14 cellular contexts compared by ENCODE assay signal in genomic region chr1:202023033-202023433, GRCh38. TPM values are rescaled to one million over a fixed set of nuclear protein-coding genes. Genes with fewer than 3 reads are reported as not detected.
A peak's percentile ranks its signal among the peaks of the same experiment; 100 is the strongest.
DNase-seq lines count a peak whose midpoint lies in the region; ATAC-seq and TF ChIP-seq lines count a peak whose summit lies in the region.
"Had no signal": no experiment of that assay in that cellular context is flagged by ENCODE, and none has a peak within 500 bp of the region (broad histone marks: within the 10 kb centered on the region; RNA-seq: fewer than 3 reads in every experiment).

No MANE protein-coding gene starts in this region.

- H3K4me1 ChIP-seq in lung (ENCODE audit: control insufficient read depth in 2 of 2, insufficient read depth in 2 of 2, low read length in 2 of 2) (no peaks in the 10 kb centered on the region), vagina (peaks cover 14% of the 10 kb centered on the region), heart right ventricle (peaks cover 0 to 4% (median 0%) of the 10 kb centered on the region in 9 donors)
- H3K4me1 ChIP-seq: HAP-1 had no signal

- TF ChIP-seq CTCF in lung (IDR thresholded peaks at IDR 0.05; ENCODE audit: control extremely low read depth, extremely low read depth) (no peak), vagina (IDR thresholded peaks at IDR 0.05) (no peak), coronary artery (IDR thresholded peaks at IDR 0.05) (no peak), heart right ventricle (IDR thresholded peaks at IDR 0.05) (no peak)

- 48 to 79% methylated on average over 6 of the region's 6 CpGs for WGBS in lung, 2 donors
- WGBS in heart right ventricle, 2 donors: 53% methylated on average over 6 of the region's 6 CpGs

- TF ChIP-seq POLR2A in vagina (IDR thresholded peaks at IDR 0.05): no peak

- no peaks in the 10 kb centered on the region for H3K9me3 ChIP-seq in lung (ENCODE audit: control insufficient read depth in 2 of 2, insufficient read depth in 1 of 2, low read length in 1 of 2)
- no peaks in the 10 kb centered on the region for H3K9me3 ChIP-seq in vagina
- H3K9me3 ChIP-seq in heart right ventricle: no peaks in the 10 kb centered on the region
- H3K9me3 ChIP-seq: BLaER1 treated with 17β-estradiol and CSF1 and Interleukin-3, amounts not matched to agents 10 nM and 100 nM; HAP-1; right atrium auricular region had no signal

- H3K36me3 ChIP-seq in lung (ENCODE audit: control insufficient read depth in 2 of 2, insufficient read depth in 2 of 2, low read length in 2 of 2) (no peaks in the 10 kb centered on the region), vagina (no peaks in the 10 kb centered on the region), heart right ventricle (no peaks in the 10 kb centered on the region)
- H3K36me3 ChIP-seq: BLaER1 treated with 17β-estradiol and CSF1 and Interleukin-3, amounts not matched to agents 10 nM and 100 nM; HAP-1; right atrium auricular region had no signal

- H3K27ac ChIP-seq in lung (ENCODE audit: low read depth in 1 of 2, low read length in 1 of 2): peak overlapping the region in 1 of 2 donors; percentile 56
- H3K27ac ChIP-seq in vagina: no peak overlapping the region
- H3K27ac ChIP-seq in coronary artery: no peak overlapping the region
- H3K27ac ChIP-seq in heart right ventricle: no peak overlapping the region
- H3K27ac ChIP-seq: BLaER1 treated with 17β-estradiol and CSF1 and Interleukin-3, amounts not matched to agents 10 nM and 100 nM; HL-60; right atrium auricular region had no signal

- peak; percentile 56 for ATAC-seq in lung (ENCODE audit: insufficient read depth, low FRiP score)
- ATAC-seq in GM21447 (IDR thresholded peaks at IDR 0.05; ENCODE audit: unreplicated experiment): no peak
- ATAC-seq in heart right ventricle: no peak

- H3K27me3 ChIP-seq in lung (ENCODE audit: control insufficient read depth, insufficient read depth): no peaks in the 10 kb centered on the region
- H3K27me3 ChIP-seq in vagina: no peaks in the 10 kb centered on the region
- peaks cover 0 to 3% (median 0%) of the 10 kb centered on the region in 7 donors for H3K27me3 ChIP-seq in heart right ventricle
- H3K27me3 ChIP-seq: BLaER1 treated with 17β-estradiol and CSF1 and Interleukin-3, amounts not matched to agents 10 nM and 100 nM; right atrium auricular region had no signal

- DNase-seq in DMS 273 (lab: John Stamatoyannopoulos, UW; ENCODE audit: unreplicated experiment): peak; percentile 72
- DNase-seq in NCI-H187 treated with DMSO at 0.1 percent for 48 hours (lab: John Stamatoyannopoulos, UW): peak; percentile 76
- DNase-seq in SW480 (ENCODE audit: low spot score): peak; percentile 90
- DNase-seq in lung (ENCODE audit: low spot score): peak; percentile 85
- DNase-seq in vagina (ENCODE audit: extremely low spot score in 2 of 2): no peak
- no peak for DNase-seq in coronary artery (ENCODE audit: low spot score)
- no peak for DNase-seq in heart right ventricle
- DNase-seq: activated CD4-positive, alpha-beta T cell treated with anti-CD3 and anti-CD28 coated beads for 4 hours; activated naive CD8-positive, alpha-beta T cell treated with anti-CD3 and anti-CD28 coated beads, Interleukin-2, amount 10 ng/mL, durations not matched to agents 7 days and 5 days had no signal

- intact Hi-C loops in vagina (cut with DNase I) (no loop called here), heart right ventricle (cut with DNase I) (no loop called here)

- H3K4me3 ChIP-seq in lung (no peak overlapping the region), vagina (no peak overlapping the region), coronary artery (no peak overlapping the region), heart right ventricle (no peak overlapping the region)
- H3K4me3 ChIP-seq: BLaER1 treated with 17β-estradiol and CSF1 and Interleukin-3, amounts not matched to agents 10 nM and 100 nM; HAP-1; right atrium auricular region had no signal

RNA-seq across cellular contexts. Expression of gene ELF3, which starts 12.6 kb away (rescaled TPM):
- total RNA-seq in lung: 100 to 1,000 TPM; 150 to 219 TPM
- 100 to 1,000 TPM; 143 to 148 TPM for polyA plus RNA-seq in lung
- 287 TPM for total RNA-seq in vagina
- total RNA-seq in heart right ventricle: 100 to 1,000 TPM in 1 of 10 donors, 10 to 100 TPM in 1, 1 to 10 TPM in 3, under 1 TPM in 3, not detected in 2; 0.09 to 255 (median 1.4) TPM
- polyA plus RNA-seq in heart right ventricle: 1 to 10 TPM in 1 of 2 donors, under 1 TPM in 1; 0.51 to 2.7 TPM

RNA-seq across cellular contexts. Expression of gene RNPEP, which starts 40.6 kb away (rescaled TPM):
- total RNA-seq in lung (10 to 100 TPM; 40.7 to 74.9 TPM), vagina (97.7 TPM), heart right ventricle (10 to 100 TPM; 11.1 to 27.4 (median 15.7) TPM)
- polyA plus RNA-seq in lung (10 to 100 TPM; 45.9 to 49.2 TPM), heart right ventricle (10 to 100 TPM; 13.8 to 24.0 TPM)

Comparison
In these comparisons a context has a peak if more than half of its experiments do, and no peak if none do; other contexts are left out.
1. DNase-seq: peak in DMS 273 (single experiment), NCI-H187 treated with DMSO at 0.1 percent for 48 hours (single experiment), SW480 (single experiment) and lung (single experiment); none in vagina (0 of 2), coronary artery (single experiment) and heart right ventricle (0 of 2).